Comparison of ENCODE assay signal across 9 cellular contexts in genomic region chr17:45296003-45296832, GRCh38. TPM values are rescaled to one million over a fixed set of nuclear protein-coding genes. Genes with fewer than 3 reads are reported as not detected.
DNase-seq lines count a peak whose midpoint lies in the region; ATAC-seq and TF ChIP-seq lines count a peak whose summit lies in the region.
"Had no signal": no experiment of that assay in that cellular context is flagged by ENCODE, and none has a peak within 500 bp of the region (broad histone marks: within the 10 kb centered on the region; RNA-seq: fewer than 3 reads in every experiment).

No MANE protein-coding gene starts in this region.

- H3K9me3 Mint-ChIP-seq in effector memory CD8-positive, alpha-beta T cell: no peaks in the 10 kb centered on the region

- H3K4me1 Mint-ChIP-seq in effector memory CD8-positive, alpha-beta T cell (ENCODE audit: low read depth in 2 of 2): peaks cover 68 to 84% of the 10 kb centered on the region in 2 donors

- H3K9ac ChIP-seq in OCI-LY3 (ENCODE audit: low read length): peak overlapping the region; percentile 12; the same call in 1 of the 2 replicates

- no peak overlapping the region for H2AFZ ChIP-seq in OCI-LY3 (ENCODE audit: low read depth, low read length)

- H3K27me3 ChIP-seq in OCI-LY3 (ENCODE audit: low read depth, low read length) (no peaks in the 10 kb centered on the region), sigmoid colon (no peaks in the 10 kb centered on the region)

- H3K9me3 ChIP-seq in OCI-LY3 (ENCODE audit: insufficient read depth, low read length) (no peaks in the 10 kb centered on the region), sigmoid colon (no peaks in the 10 kb centered on the region)

- peak overlapping the region; percentile 37 to 48 for H3K4me3 Mint-ChIP-seq in effector memory CD8-positive, alpha-beta T cell

- 62 to 72% methylated on average over 7 of the region's 7 CpGs for WGBS in sigmoid colon, 2 donors

- H3K27ac ChIP-seq in OCI-LY3 (ENCODE audit: low read length) (peak overlapping the region; percentile 84), sigmoid colon (peak overlapping the region; percentile 79 to 98 (median 92))

- TF ChIP-seq CTCF in OCI-LY3 (IDR thresholded peaks at IDR 0.05; ENCODE audit: low read depth, low read length) (no peak), sigmoid colon (IDR thresholded peaks at IDR 0.05) (no peak)

- H3K36me3 ChIP-seq in OCI-LY3 (replicated peaks; ENCODE audit: low read depth, low read length): peaks cover 46% of the 10 kb centered on the region
- H3K36me3 ChIP-seq in sigmoid colon: no peaks in the 10 kb centered on the region

- DNase-seq in effector memory CD8-positive, alpha-beta T cell: no peak
- DNase-seq in sigmoid colon: no peak
- DNase-seq in SK-N-DZ (ENCODE audit: low spot score): no peak
- no peak for DNase-seq in activated CD8-positive, alpha-beta memory T cell treated with anti-CD3 and anti-CD28 coated beads, Interleukin-2, amount 50 U/mL, for 4 hours
- DNase-seq in effector CD4-positive, alpha-beta T cell: no peak

- ATAC-seq in GM21576 (IDR thresholded peaks at IDR 0.05; ENCODE audit: unreplicated experiment) (peak; percentile 42), GM19324 (IDR thresholded peaks at IDR 0.05; ENCODE audit: low FRiP score, unreplicated experiment) (no peak)
- ATAC-seq in effector memory CD8-positive, alpha-beta T cell (replicated peaks): peak; percentile 55

- H3K4me3 ChIP-seq in OCI-LY3 (ENCODE audit: low read length): peak overlapping the region; percentile 27
- no peak overlapping the region for H3K4me3 ChIP-seq in sigmoid colon

- H3K27me3 Mint-ChIP-seq in effector memory CD8-positive, alpha-beta T cell: no peaks in the 10 kb centered on the region

- TF ChIP-seq EP300 in sigmoid colon (IDR thresholded peaks at IDR 0.05): no peak

- H3K27ac Mint-ChIP-seq in effector memory CD8-positive, alpha-beta T cell: peak overlapping the region; percentile 77 to 95

- peaks cover 100% of the 10 kb centered on the region for H3K79me2 ChIP-seq in OCI-LY3 (ENCODE audit: low read length)

- no peak for TF ChIP-seq POLR2A in sigmoid colon (IDR thresholded peaks at IDR 0.05)

- H4K20me1 ChIP-seq in OCI-LY3 (ENCODE audit: insufficient read depth, low read length): peaks cover 92% of the 10 kb centered on the region

- H3K4me2 ChIP-seq in OCI-LY3 (ENCODE audit: low read length): peak overlapping the region; percentile 59

- H3K4me1 ChIP-seq in OCI-LY3 (ENCODE audit: low read length) (peaks cover 99% of the 10 kb centered on the region), sigmoid colon (peaks cover 0 to 100% (median 100%) of the 10 kb centered on the region in 4 donors)

- peaks cover 10% of the 10 kb centered on the region for H3K36me3 Mint-ChIP-seq in effector memory CD8-positive, alpha-beta T cell (ENCODE audit: insufficient read depth)

- intact Hi-C loops in sigmoid colon (cut with DNase I): no loop called here

RNA-seq across cellular contexts. Expression of gene MAP3K14, which starts 20.6 kb away (rescaled TPM):
- 10 to 100 TPM in 3 of 4 donors, 1 to 10 TPM in 1; 9.2 to 28.5 (median 14.1) TPM for total RNA-seq in sigmoid colon
- 10 to 100 TPM in 1 of 3 donors, 1 to 10 TPM in 2; 7.2 to 20.8 (median 9.0) TPM for polyA plus RNA-seq in sigmoid colon
- 3.2 and 3.7 TPM in 2 replicates for polyA plus RNA-seq in SK-N-DZ (2014; cell fraction: cytosol; rRNA removed)
- 6.2 and 10.1 TPM in 2 replicates for polyA plus RNA-seq in SK-N-DZ (2014; cell fraction: nucleus; rRNA removed)

RNA-seq across cellular contexts. Expression of gene SPATA32, which starts 34.3 kb away (rescaled TPM):
- total RNA-seq in sigmoid colon: not detected
- under 1 TPM in 1 of 3 donors, not detected in 2; 0.07 TPM for polyA plus RNA-seq in sigmoid colon
- polyA plus RNA-seq in SK-N-DZ (2014; cell fraction: cytosol; rRNA removed): not detected in 2 replicates
- polyA plus RNA-seq in SK-N-DZ (2014; cell fraction: nucleus; rRNA removed): not detected in 2 replicates
- total RNA-seq: glomerular endothelial cell had no signal
